1 cellular context compared by ENCODE assay signal in genomic region chr4:6019316-6020263, GRCh38.
TF ChIP-seq lines count a peak whose summit lies in the region.

No MANE protein-coding gene starts in this region.

TF ChIP-seq in GM12878, 131 proteins besides CTCF, POLR2A, EP300 and RAD21 (continued from another document):
- peak; percentile 43; the same call in 1 of the 3 replicates for TF ChIP-seq POU2F2 (IDR thresholded peaks at IDR 0.05; ENCODE audit: borderline replicate concordance, low read depth, low read length)
